ENCODE assay signal across 21 cellular contexts in the genomic region with DNA sequence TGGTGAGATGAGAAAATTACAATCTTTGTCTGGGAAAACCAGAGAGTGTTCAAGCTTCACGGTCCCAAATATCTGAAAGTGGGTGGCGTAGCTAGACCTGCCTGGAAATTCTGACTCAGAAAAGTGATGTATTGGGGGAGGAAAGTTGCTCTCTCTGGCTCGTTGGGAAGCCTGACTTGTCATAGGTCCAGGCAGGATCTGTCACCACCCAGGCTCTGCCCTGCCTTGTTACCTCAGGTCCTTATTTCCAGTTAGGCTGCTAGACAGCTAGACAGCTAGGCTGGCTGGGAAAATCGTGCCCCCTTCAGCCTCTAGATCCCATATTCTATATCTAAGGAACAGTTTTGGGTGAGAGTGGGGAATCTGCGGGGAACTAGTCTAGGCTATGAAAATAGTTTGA. TPM values are rescaled to one million over a fixed set of nuclear protein-coding genes. Genes with fewer than 3 reads are reported as not detected.
"Had no signal": no experiment of that assay in that cellular context is flagged by ENCODE, and none has a peak within 500 bp of the region (broad histone marks: within the 10 kb centered on the region; RNA-seq: fewer than 3 reads in every experiment).

No MANE protein-coding gene starts in this region.

- ATAC-seq: Panc1, Right ventricle myocardium inferior, SK-N-SH treated with all-trans-retinoic acid at 6 μM for 48 hours had no signal

- DNase-seq: KBM-7, MG63, NCI-H1092, NCI-H1105 treated with DMSO at 0.1 percent for 48 hours, NCI-H1436, NCI-H187, NCI-H2029, NCI-H2081 treated with DMSO at 0.1 percent for 48 hours, NCI-H2171 treated with DMSO at 0.1 percent for 48 hours, NCI-H345, NCI-H524, NCI-H526 treated with DMSO at 0.1 percent for 48 hours, NCI-H748 treated with DMSO at 0.1 percent for 48 hours, SHP77 treated with DMSO at 0.1 percent for 48 hours, SJCRH30 had no signal

- H3K27me3 ChIP-seq: MG63, SJCRH30 had no signal

- H3K9me3 ChIP-seq: MG63, SJCRH30 had no signal

- H3K4me1 ChIP-seq: SJCRH30 had no signal

- H3K36me3 ChIP-seq: MG63, SJCRH30 had no signal

- H3K4me3 ChIP-seq: MG63, SJCRH30 had no signal

- H3K27ac ChIP-seq: SJCRH30 had no signal

RNA-seq across cellular contexts. Expression of gene HCN1, which starts 41.0 kb away (rescaled TPM):
- total RNA-seq: HT-29, NCI-H460, Right ventricle myocardium inferior, RPMI7951 had no signal
